Comparison of ENCODE assay signal across 1 cellular context in the genomic region with DNA sequence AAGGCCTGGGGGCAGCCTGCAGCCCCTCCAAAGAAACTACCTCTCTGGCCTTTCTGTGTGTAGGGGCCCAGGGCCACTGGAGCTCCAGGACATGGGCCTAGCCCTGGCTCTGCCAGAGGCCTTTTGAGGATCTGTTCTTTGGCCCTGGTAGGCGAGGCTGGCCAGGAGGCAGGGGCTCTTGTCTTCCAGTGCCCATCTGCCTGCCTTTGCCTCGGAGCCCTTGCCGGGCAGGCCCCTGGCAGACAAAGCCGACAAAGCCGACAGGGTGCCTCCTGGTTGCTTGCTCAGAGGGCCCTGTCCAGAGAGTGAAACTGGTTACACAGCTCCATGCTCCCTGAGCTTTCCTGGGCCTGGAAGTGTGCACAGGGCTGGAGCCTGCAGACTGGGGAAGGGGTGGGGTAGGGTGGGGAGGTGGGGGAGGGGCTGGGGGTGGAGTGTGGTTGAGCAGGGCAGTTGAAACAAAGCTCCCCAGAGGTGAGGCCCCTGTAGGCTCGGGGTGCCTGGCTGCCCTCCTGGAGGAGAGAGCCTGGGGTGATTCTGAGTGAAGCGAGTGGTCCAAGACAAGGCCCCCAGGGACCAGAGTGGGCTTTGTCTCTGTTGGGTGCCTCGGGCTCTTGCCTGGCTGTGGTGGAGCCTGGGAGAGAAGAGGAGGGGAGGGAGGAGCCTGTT.
A peak's percentile ranks its signal among the peaks of the same experiment; 100 is the strongest.
TF ChIP-seq lines count a peak whose summit lies in the region.

No MANE protein-coding gene starts in this region.

TF ChIP-seq in K562, 482 proteins besides CTCF, POLR2A, EP300 and RAD21 (continued from another document and continues in another):
- no peak for TF ChIP-seq RFX1 (IDR thresholded peaks at IDR 0.05)
- no peak for TF ChIP-seq ARHGAP35 (IDR thresholded peaks at IDR 0.05; ENCODE audit: partially characterized antibody)
- TF ChIP-seq, protein P1, sequence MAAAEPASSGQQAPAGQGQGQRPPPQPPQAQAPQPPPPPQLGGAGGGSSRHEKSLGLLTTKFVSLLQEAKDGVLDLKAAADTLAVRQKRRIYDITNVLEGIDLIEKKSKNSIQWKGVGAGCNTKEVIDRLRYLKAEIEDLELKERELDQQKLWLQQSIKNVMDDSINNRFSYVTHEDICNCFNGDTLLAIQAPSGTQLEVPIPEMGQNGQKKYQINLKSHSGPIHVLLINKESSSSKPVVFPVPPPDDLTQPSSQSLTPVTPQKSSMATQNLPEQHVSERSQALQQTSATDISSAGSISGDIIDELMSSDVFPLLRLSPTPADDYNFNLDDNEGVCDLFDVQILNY (CRISPR knock-in tag; IDR thresholded peaks at IDR 0.05) = no peak
- no peak for TF ChIP-seq C11orf30 (IDR thresholded peaks at IDR 0.05; ENCODE audit: low read depth)
- TF ChIP-seq SOX6 (IDR thresholded peaks at IDR 0.05) = no peak
- TF ChIP-seq PHB2 (IDR thresholded peaks at IDR 0.05; ENCODE audit: low read depth) = no peak
- TF ChIP-seq, protein P2, sequence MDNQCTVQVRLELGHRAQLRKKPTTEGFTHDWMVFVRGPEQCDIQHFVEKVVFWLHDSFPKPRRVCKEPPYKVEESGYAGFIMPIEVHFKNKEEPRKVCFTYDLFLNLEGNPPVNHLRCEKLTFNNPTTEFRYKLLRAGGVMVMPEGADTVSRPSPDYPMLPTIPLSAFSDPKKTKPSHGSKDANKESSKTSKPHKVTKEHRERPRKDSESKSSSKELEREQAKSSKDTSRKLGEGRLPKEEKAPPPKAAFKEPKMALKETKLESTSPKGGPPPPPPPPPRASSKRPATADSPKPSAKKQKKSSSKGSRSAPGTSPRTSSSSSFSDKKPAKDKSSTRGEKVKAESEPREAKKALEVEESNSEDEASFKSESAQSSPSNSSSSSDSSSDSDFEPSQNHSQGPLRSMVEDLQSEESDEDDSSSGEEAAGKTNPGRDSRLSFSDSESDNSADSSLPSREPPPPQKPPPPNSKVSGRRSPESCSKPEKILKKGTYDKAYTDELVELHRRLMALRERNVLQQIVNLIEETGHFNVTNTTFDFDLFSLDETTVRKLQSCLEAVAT (IDR thresholded peaks at IDR 0.05) = no peak
- no peak for TF ChIP-seq CREBBP (IDR thresholded peaks at IDR 0.05; ENCODE audit: low read depth, low read length)
- no peak for TF ChIP-seq ZNF408 (CRISPR knock-in tag; IDR thresholded peaks at IDR 0.05; ENCODE audit: low read depth)
- TF ChIP-seq, protein P3, sequence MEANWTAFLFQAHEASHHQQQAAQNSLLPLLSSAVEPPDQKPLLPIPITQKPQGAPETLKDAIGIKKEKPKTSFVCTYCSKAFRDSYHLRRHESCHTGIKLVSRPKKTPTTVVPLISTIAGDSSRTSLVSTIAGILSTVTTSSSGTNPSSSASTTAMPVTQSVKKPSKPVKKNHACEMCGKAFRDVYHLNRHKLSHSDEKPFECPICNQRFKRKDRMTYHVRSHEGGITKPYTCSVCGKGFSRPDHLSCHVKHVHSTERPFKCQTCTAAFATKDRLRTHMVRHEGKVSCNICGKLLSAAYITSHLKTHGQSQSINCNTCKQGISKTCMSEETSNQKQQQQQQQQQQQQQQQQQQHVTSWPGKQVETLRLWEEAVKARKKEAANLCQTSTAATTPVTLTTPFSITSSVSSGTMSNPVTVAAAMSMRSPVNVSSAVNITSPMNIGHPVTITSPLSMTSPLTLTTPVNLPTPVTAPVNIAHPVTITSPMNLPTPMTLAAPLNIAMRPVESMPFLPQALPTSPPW (CRISPR knock-in tag; IDR thresholded peaks at IDR 0.05) = peak; percentile 26; the same call in 1 of the 2 replicates
- TF ChIP-seq SMC3 (conservative IDR thresholded peaks at IDR 0.05; ENCODE audit: insufficient read depth, low read depth, low read length) = no peak
- TF ChIP-seq, protein P4, sequence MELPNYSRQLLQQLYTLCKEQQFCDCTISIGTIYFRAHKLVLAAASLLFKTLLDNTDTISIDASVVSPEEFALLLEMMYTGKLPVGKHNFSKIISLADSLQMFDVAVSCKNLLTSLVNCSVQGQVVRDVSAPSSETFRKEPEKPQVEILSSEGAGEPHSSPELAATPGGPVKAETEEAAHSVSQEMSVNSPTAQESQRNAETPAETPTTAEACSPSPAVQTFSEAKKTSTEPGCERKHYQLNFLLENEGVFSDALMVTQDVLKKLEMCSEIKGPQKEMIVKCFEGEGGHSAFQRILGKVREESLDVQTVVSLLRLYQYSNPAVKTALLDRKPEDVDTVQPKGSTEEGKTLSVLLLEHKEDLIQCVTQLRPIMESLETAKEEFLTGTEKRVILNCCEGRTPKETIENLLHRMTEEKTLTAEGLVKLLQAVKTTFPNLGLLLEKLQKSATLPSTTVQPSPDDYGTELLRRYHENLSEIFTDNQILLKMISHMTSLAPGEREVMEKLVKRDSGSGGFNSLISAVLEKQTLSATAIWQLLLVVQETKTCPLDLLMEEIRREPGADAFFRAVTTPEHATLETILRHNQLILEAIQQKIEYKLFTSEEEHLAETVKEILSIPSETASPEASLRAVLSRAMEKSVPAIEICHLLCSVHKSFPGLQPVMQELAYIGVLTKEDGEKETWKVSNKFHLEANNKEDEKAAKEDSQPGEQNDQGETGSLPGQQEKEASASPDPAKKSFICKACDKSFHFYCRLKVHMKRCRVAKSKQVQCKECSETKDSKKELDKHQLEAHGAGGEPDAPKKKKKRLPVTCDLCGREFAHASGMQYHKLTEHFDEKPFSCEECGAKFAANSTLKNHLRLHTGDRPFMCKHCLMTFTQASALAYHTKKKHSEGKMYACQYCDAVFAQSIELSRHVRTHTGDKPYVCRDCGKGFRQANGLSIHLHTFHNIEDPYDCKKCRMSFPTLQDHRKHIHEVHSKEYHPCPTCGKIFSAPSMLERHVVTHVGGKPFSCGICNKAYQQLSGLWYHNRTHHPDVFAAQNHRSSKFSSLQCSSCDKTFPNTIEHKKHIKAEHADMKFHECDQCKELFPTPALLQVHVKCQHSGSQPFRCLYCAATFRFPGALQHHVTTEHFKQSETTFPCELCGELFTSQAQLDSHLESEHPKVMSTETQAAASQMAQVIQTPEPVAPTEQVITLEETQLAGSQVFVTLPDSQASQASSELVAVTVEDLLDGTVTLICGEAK (IDR thresholded peaks at IDR 0.05) = no peak
- TF ChIP-seq, protein P4 (CRISPR knock-in tag; IDR thresholded peaks at IDR 0.05) = no peak
- no peak for TF ChIP-seq SIN3B (IDR thresholded peaks at IDR 0.05; ENCODE audit: low read depth)
- TF ChIP-seq, protein P5, sequence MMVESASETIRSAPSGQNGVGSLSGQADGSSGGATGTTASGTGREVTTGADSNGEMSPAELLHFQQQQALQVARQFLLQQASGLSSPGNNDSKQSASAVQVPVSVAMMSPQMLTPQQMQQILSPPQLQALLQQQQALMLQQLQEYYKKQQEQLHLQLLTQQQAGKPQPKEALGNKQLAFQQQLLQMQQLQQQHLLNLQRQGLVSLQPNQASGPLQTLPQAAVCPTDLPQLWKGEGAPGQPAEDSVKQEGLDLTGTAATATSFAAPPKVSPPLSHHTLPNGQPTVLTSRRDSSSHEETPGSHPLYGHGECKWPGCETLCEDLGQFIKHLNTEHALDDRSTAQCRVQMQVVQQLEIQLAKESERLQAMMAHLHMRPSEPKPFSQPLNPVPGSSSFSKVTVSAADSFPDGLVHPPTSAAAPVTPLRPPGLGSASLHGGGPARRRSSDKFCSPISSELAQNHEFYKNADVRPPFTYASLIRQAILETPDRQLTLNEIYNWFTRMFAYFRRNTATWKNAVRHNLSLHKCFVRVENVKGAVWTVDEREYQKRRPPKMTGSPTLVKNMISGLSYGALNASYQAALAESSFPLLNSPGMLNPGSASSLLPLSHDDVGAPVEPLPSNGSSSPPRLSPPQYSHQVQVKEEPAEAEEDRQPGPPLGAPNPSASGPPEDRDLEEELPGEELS (CRISPR knock-in tag; IDR thresholded peaks at IDR 0.05; ENCODE audit: borderline replicate concordance) = no peak
- TF ChIP-seq NR2C2 (CRISPR knock-in tag; IDR thresholded peaks at IDR 0.05) = no peak
- TF ChIP-seq NR2C2 (tag; IDR thresholded peaks at IDR 0.05) = peak; percentile 1; the same call in 1 of the 2 replicates
- peak; percentile 6 for TF ChIP-seq RBBP5 (IDR thresholded peaks at IDR 0.05; ENCODE audit: borderline replicate concordance, insufficient read depth, low read length, poor library complexity, severe bottlenecking)
- no peak for TF ChIP-seq RBM39 (optimal IDR thresholded peaks at IDR 0.05; ENCODE audit: low read depth, low read length)
- no peak for TF ChIP-seq TBL1XR1 (IDR thresholded peaks at IDR 0.05; ENCODE audit: low read length in 2 of 2)
- TF ChIP-seq, protein P6, sequence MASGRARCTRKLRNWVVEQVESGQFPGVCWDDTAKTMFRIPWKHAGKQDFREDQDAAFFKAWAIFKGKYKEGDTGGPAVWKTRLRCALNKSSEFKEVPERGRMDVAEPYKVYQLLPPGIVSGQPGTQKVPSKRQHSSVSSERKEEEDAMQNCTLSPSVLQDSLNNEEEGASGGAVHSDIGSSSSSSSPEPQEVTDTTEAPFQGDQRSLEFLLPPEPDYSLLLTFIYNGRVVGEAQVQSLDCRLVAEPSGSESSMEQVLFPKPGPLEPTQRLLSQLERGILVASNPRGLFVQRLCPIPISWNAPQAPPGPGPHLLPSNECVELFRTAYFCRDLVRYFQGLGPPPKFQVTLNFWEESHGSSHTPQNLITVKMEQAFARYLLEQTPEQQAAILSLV (tag; IDR thresholded peaks at IDR 0.05) = no peak
- TF ChIP-seq TRIM28 (IDR thresholded peaks at IDR 0.05) = no peak
- TF ChIP-seq, protein P7, sequence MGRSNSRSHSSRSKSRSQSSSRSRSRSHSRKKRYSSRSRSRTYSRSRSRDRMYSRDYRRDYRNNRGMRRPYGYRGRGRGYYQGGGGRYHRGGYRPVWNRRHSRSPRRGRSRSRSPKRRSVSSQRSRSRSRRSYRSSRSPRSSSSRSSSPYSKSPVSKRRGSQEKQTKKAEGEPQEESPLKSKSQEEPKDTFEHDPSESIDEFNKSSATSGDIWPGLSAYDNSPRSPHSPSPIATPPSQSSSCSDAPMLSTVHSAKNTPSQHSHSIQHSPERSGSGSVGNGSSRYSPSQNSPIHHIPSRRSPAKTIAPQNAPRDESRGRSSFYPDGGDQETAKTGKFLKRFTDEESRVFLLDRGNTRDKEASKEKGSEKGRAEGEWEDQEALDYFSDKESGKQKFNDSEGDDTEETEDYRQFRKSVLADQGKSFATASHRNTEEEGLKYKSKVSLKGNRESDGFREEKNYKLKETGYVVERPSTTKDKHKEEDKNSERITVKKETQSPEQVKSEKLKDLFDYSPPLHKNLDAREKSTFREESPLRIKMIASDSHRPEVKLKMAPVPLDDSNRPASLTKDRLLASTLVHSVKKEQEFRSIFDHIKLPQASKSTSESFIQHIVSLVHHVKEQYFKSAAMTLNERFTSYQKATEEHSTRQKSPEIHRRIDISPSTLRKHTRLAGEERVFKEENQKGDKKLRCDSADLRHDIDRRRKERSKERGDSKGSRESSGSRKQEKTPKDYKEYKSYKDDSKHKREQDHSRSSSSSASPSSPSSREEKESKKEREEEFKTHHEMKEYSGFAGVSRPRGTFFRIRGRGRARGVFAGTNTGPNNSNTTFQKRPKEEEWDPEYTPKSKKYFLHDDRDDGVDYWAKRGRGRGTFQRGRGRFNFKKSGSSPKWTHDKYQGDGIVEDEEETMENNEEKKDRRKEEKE (IDR thresholded peaks at IDR 0.05; ENCODE audit: borderline replicate concordance in 1 of 2, control insufficient read depth in 1 of 2, low read depth in 2 of 2, low read length in 1 of 2) = no peak
- TF ChIP-seq MYC (IDR thresholded peaks at IDR 0.05; ENCODE audit: low read depth, low read length) = no peak
- no peak for TF ChIP-seq MYC (CRISPR knock-in tag; IDR thresholded peaks at IDR 0.05; ENCODE audit: borderline replicate concordance, low read depth)
- TF ChIP-seq CAMTA2 (CRISPR knock-in tag; conservative IDR thresholded peaks at IDR 0.05) = 0 out of 2 replicates have a peak, but pooled peaks have one; percentile 30
- no peak for TF ChIP-seq MED1 (CRISPR knock-in tag; IDR thresholded peaks at IDR 0.05; ENCODE audit: borderline replicate concordance)
- TF ChIP-seq ZNF347 (CRISPR knock-in tag; IDR thresholded peaks at IDR 0.05; ENCODE audit: low read depth) = no peak
- no peak for TF ChIP-seq ZNF239 (CRISPR knock-in tag; IDR thresholded peaks at IDR 0.05)
- TF ChIP-seq ZC3H11A (IDR thresholded peaks at IDR 0.05; ENCODE audit: low read depth, low read length) = no peak
- no peak for TF ChIP-seq ETS2 (tag; IDR thresholded peaks at IDR 0.05; ENCODE audit: borderline replicate concordance, poor library complexity, severe bottlenecking)
- no peak for TF ChIP-seq KDM2B (CRISPR knock-in tag; IDR thresholded peaks at IDR 0.05)
- no peak for TF ChIP-seq NR3C1 (CRISPR knock-in tag; IDR thresholded peaks at IDR 0.05)
- no peak for TF ChIP-seq MEF2A (IDR thresholded peaks at IDR 0.05; ENCODE audit: control insufficient read depth, low read depth, low read length)
- no peak for TF ChIP-seq TBP (optimal IDR thresholded peaks at IDR 0.05; ENCODE audit: low read depth, low read length)
- TF ChIP-seq ERF (CRISPR knock-in tag; IDR thresholded peaks at IDR 0.05) = 0 out of 2 replicates have a peak, but pooled peaks have one; percentile 12
- TF ChIP-seq ARID2 (IDR thresholded peaks at IDR 0.05) = no peak
- TF ChIP-seq PHF8 (IDR thresholded peaks at IDR 0.05; ENCODE audit: borderline replicate concordance, low read length) = peak; percentile 46; the same call in 1 of the 2 replicates
- TF ChIP-seq ZNF764 (CRISPR knock-in tag; IDR thresholded peaks at IDR 0.05; ENCODE audit: low read depth) = no peak
- TF ChIP-seq, protein P8, sequence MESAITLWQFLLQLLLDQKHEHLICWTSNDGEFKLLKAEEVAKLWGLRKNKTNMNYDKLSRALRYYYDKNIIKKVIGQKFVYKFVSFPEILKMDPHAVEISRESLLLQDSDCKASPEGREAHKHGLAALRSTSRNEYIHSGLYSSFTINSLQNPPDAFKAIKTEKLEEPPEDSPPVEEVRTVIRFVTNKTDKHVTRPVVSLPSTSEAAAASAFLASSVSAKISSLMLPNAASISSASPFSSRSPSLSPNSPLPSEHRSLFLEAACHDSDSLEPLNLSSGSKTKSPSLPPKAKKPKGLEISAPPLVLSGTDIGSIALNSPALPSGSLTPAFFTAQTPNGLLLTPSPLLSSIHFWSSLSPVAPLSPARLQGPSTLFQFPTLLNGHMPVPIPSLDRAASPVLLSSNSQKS (CRISPR knock-in tag; IDR thresholded peaks at IDR 0.05) = no peak
